11 cellular contexts compared by ENCODE assay signal in the genomic region with DNA sequence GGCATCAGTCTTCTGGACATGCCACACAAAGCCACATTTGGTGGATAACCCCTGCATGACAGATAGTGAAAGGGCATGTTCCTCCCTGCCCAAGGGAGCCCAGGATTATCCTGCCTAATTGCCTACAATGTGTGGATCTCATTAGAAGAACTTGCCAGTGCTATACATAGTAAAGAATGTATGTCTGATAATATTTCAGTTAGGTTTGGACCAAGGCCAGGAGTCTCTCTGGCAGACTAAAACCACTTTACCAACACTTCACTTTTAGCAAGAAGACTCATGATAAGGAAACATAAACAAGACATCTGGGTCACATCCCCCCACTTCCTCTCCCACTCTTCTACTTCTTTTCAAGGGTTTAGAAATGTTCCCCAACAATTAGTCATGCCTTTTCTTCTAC.
DNase-seq lines count a peak whose midpoint lies in the region; ATAC-seq, FAIRE-seq and TF ChIP-seq lines count a peak whose summit lies in the region.
"Had no signal": no experiment of that assay in that cellular context is flagged by ENCODE, and none has a peak within 500 bp of the region (broad histone marks: within the 10 kb centered on the region; RNA-seq: fewer than 3 reads in every experiment).

No MANE protein-coding gene starts in this region.

- no peaks in the 10 kb centered on the region for H3K9me1 ChIP-seq in keratinocyte (ENCODE audit: control insufficient read depth, extremely low read depth, insufficient read depth, low read length)

- H3K4me3 ChIP-seq in adipocyte (ENCODE audit: low read length) (no peak overlapping the region), keratinocyte (ENCODE audit: control insufficient read depth in 2 of 3, extremely low read depth in 1 of 3, insufficient read depth in 2 of 3, low read depth in 1 of 3, low read length in 3 of 3) (no peak overlapping the region), gastroesophageal sphincter (no peak overlapping the region), esophagus muscularis mucosa (no peak overlapping the region)
- H3K4me3 ChIP-seq: right lobe of liver had no signal

- H3K9me3 ChIP-seq in adipocyte (ENCODE audit: control insufficient read depth, low read length): peaks cover 16% of the 10 kb centered on the region
- H3K9me3 ChIP-seq in keratinocyte (ENCODE audit: control insufficient read depth, low read depth, low read length): peaks cover 2% of the 10 kb centered on the region
- H3K9me3 ChIP-seq in gastroesophageal sphincter: peaks cover 0 to 31% (median 0%) of the 10 kb centered on the region in 3 donors
- H3K9me3 ChIP-seq in esophagus muscularis mucosa: peaks cover 0 to 20% (median 14%) of the 10 kb centered on the region in 4 donors
- H3K9me3 ChIP-seq: right lobe of liver had no signal

- no peaks in the 10 kb centered on the region for H3K4me1 Mint-ChIP-seq in activated CD4-positive, alpha-beta memory T cell treated with anti-CD3 and anti-CD28 coated beads, Interleukin-2, amount 10 ng/mL, durations not matched to agents 7 days and 5 days
- H3K4me1 Mint-ChIP-seq: activated naive CD8-positive, alpha-beta T cell treated with anti-CD3 and anti-CD28 coated beads, Interleukin-2, amount 10 ng/mL, durations not matched to agents 7 days and 5 days had no signal

- peaks cover 22% of the 10 kb centered on the region for H3K4me1 ChIP-seq in adipocyte (ENCODE audit: control insufficient read depth, insufficient read depth, low read length)
- H3K4me1 ChIP-seq in keratinocyte (ENCODE audit: control insufficient read depth, extremely low read depth, insufficient read depth, low read length): peaks cover 5% of the 10 kb centered on the region
- no peaks in the 10 kb centered on the region for H3K4me1 ChIP-seq in gastroesophageal sphincter
- H3K4me1 ChIP-seq in esophagus muscularis mucosa: no peaks in the 10 kb centered on the region
- H3K4me1 ChIP-seq: right lobe of liver had no signal

- peak; percentile 59 for FAIRE-seq in keratinocyte (lab: Jason Lieb, UNC)

- dilution Hi-C loops in keratinocyte (cut with MboI; ENCODE audit: extremely low pct_ligation_motif_present, low sequenced_read_pairs): no loop called here

- H3K27ac ChIP-seq in keratinocyte (ENCODE audit: control insufficient read depth, insufficient read depth, low read length) (no peak overlapping the region), gastroesophageal sphincter (no peak overlapping the region), esophagus muscularis mucosa (replicated peaks in 1 of 4) (no peak overlapping the region)
- H3K27ac ChIP-seq: epithelial cell of prostate, right lobe of liver had no signal

- TF ChIP-seq POLR2A in gastroesophageal sphincter (IDR thresholded peaks at IDR 0.05) (no peak), esophagus muscularis mucosa (IDR thresholded peaks at IDR 0.05; ENCODE audit: low read depth) (no peak)

- H3K9ac ChIP-seq in adipocyte (ENCODE audit: low read length): no peak overlapping the region
- no peak overlapping the region for H3K9ac ChIP-seq in keratinocyte (ENCODE audit: control insufficient read depth, extremely low read depth, insufficient read depth, low read length)

- TF ChIP-seq EP300 in gastroesophageal sphincter (IDR thresholded peaks at IDR 0.05): no peak
- TF ChIP-seq EP300 in esophagus muscularis mucosa (IDR thresholded peaks at IDR 0.05): no peak

- DNase-seq in ELR (ENCODE audit: low read depth) (peak; percentile 4), MV-4-11 (lab: John Stamatoyannopoulos, UW) (peak; percentile 93), adipocyte (ENCODE audit: low read depth) (peak; percentile 58), keratinocyte (ENCODE audit: low read depth, low spot score) (peak; percentile 5), esophagus muscularis mucosa (ENCODE audit: extremely low spot score) (no peak)
- DNase-seq in activated CD4-positive, CD25-positive, alpha-beta regulatory T cell (lab: John Stamatoyannopoulos, UW): no peak
- DNase-seq in activated CD4-positive, alpha-beta memory T cell treated with anti-CD3 and anti-CD28 coated beads, Interleukin-2, amount 10 ng/mL, durations not matched to agents 7 days and 5 days: no peak
- DNase-seq: activated naive CD8-positive, alpha-beta T cell treated with anti-CD3 and anti-CD28 coated beads, Interleukin-2, amount 10 ng/mL, durations not matched to agents 7 days and 5 days; right lobe of liver had no signal

- no peak overlapping the region for H3K27ac Mint-ChIP-seq in activated CD4-positive, alpha-beta memory T cell treated with anti-CD3 and anti-CD28 coated beads, Interleukin-2, amount 10 ng/mL, durations not matched to agents 7 days and 5 days
- H3K27ac Mint-ChIP-seq: activated naive CD8-positive, alpha-beta T cell treated with anti-CD3 and anti-CD28 coated beads, Interleukin-2, amount 10 ng/mL, durations not matched to agents 7 days and 5 days had no signal

- CTCF ChIA-PET in activated CD4-positive, alpha-beta memory T cell treated with anti-CD3 and anti-CD28 coated beads, Interleukin-2, amount 10 ng/mL, durations not matched to agents 7 days and 5 days (lab: Charles Lee): no interaction called here

- no peak for TF ChIP-seq CTCF in keratinocyte (optimal IDR thresholded peaks at IDR 0.05 in 1 of 3, IDR thresholded peaks at IDR 0.05 in 1 of 3, conservative IDR thresholded peaks at IDR 0.05 in 1 of 3; ENCODE audit: extremely low read depth in 1 of 3, insufficient read depth in 2 of 3, low read length in 3 of 3)
- TF ChIP-seq CTCF in gastroesophageal sphincter (IDR thresholded peaks at IDR 0.05): no peak
- no peak for TF ChIP-seq CTCF in esophagus muscularis mucosa (IDR thresholded peaks at IDR 0.05)

- H3K27me3 Mint-ChIP-seq in activated CD4-positive, alpha-beta memory T cell treated with anti-CD3 and anti-CD28 coated beads, Interleukin-2, amount 10 ng/mL, durations not matched to agents 7 days and 5 days: no peaks in the 10 kb centered on the region
- H3K27me3 Mint-ChIP-seq: activated naive CD8-positive, alpha-beta T cell treated with anti-CD3 and anti-CD28 coated beads, Interleukin-2, amount 10 ng/mL, durations not matched to agents 7 days and 5 days had no signal

- no peak overlapping the region for H2AFZ ChIP-seq in keratinocyte (ENCODE audit: control insufficient read depth, low read length)

- no peak overlapping the region for H3K4me3 Mint-ChIP-seq in activated CD4-positive, alpha-beta memory T cell treated with anti-CD3 and anti-CD28 coated beads, Interleukin-2, amount 10 ng/mL, durations not matched to agents 7 days and 5 days
- H3K4me3 Mint-ChIP-seq: activated naive CD8-positive, alpha-beta T cell treated with anti-CD3 and anti-CD28 coated beads, Interleukin-2, amount 10 ng/mL, durations not matched to agents 7 days and 5 days had no signal

- H3K27me3 ChIP-seq in adipocyte (replicated peaks; ENCODE audit: control insufficient read depth, insufficient read depth, low read length) (no peaks in the 10 kb centered on the region), keratinocyte (ENCODE audit: control insufficient read depth, extremely low read depth, insufficient read depth, low read length) (no peaks in the 10 kb centered on the region), gastroesophageal sphincter (no peaks in the 10 kb centered on the region), esophagus muscularis mucosa (no peaks in the 10 kb centered on the region)
- H3K27me3 ChIP-seq: right lobe of liver had no signal

- ATAC-seq in gastroesophageal sphincter: no peak
- ATAC-seq: right lobe of liver had no signal

- H3K79me2 ChIP-seq in keratinocyte (ENCODE audit: control insufficient read depth, insufficient read depth, low read length): no peaks in the 10 kb centered on the region

- intact Hi-C loops in esophagus muscularis mucosa (cut with DNase I): no loop called here

- peaks cover 18% of the 10 kb centered on the region for H3K9me3 Mint-ChIP-seq in activated CD4-positive, alpha-beta memory T cell treated with anti-CD3 and anti-CD28 coated beads, Interleukin-2, amount 10 ng/mL, durations not matched to agents 7 days and 5 days

- no peaks in the 10 kb centered on the region for H4K20me1 ChIP-seq in keratinocyte (ENCODE audit: control insufficient read depth, extremely low read depth, insufficient read depth, low read length)

- no peak overlapping the region for H3K4me2 ChIP-seq in keratinocyte (ENCODE audit: control insufficient read depth, extremely low read depth, insufficient read depth, low read depth, low read length)

- H3K36me3 Mint-ChIP-seq in activated CD4-positive, alpha-beta memory T cell treated with anti-CD3 and anti-CD28 coated beads, Interleukin-2, amount 10 ng/mL, durations not matched to agents 7 days and 5 days (ENCODE audit: low read depth): no peaks in the 10 kb centered on the region
- H3K36me3 Mint-ChIP-seq: activated naive CD8-positive, alpha-beta T cell treated with anti-CD3 and anti-CD28 coated beads, Interleukin-2, amount 10 ng/mL, durations not matched to agents 7 days and 5 days had no signal

- H3K36me3 ChIP-seq in adipocyte (ENCODE audit: control insufficient read depth, insufficient read depth, low read length, severe bottlenecking) (no peaks in the 10 kb centered on the region), keratinocyte (ENCODE audit: control insufficient read depth in 2 of 2, extremely low read depth in 1 of 2, insufficient read depth in 2 of 2, low read length in 2 of 2) (no peaks in the 10 kb centered on the region), gastroesophageal sphincter (no peaks in the 10 kb centered on the region), esophagus muscularis mucosa (no peaks in the 10 kb centered on the region)
- H3K36me3 ChIP-seq: right lobe of liver had no signal

- POLR2A ChIA-PET in activated CD4-positive, alpha-beta memory T cell treated with anti-CD3 and anti-CD28 coated beads, Interleukin-2, amount 10 ng/mL, durations not matched to agents 7 days and 5 days (lab: Charles Lee): no interaction called here

Comparison
In these comparisons a context has a peak if more than half of its experiments do, and no peak if none do; other contexts are left out.
1. DNase-seq: peak in ELR (single experiment), MV-4-11 (single experiment), adipocyte (single experiment) and keratinocyte (single experiment); none in activated CD4-positive, CD25-positive, alpha-beta regulatory T cell (0 of 4), esophagus muscularis mucosa (single experiment) and activated CD4-positive, alpha-beta memory T cell treated with anti-CD3 and anti-CD28 coated beads, Interleukin-2, amount 10 ng/mL, durations not matched to agents 7 days and 5 days (single experiment).